In the genomic region with DNA sequence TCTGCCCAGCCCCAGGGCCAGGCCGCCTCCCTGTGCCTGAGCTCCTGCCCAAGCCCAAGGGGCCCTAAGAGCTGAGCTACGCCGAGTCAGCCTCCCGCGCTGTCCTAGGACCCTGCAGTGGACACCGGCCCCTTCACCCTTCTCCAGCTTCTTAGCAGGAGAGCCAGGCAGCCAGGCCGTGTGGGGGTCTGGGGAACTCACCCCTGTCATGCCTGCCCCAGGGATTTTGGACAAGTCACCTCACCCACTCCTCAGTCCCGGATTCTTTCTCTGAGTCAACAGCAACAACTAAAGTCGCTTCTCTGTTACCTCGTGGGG, we compare ENCODE assay signal across 9 cellular contexts.
A peak's percentile ranks its signal among the peaks of the same experiment; 100 is the strongest.
DNase-seq lines count a peak whose midpoint lies in the region; ATAC-seq and TF ChIP-seq lines count a peak whose summit lies in the region.
"Had no signal": no experiment of that assay in that cellular context is flagged by ENCODE, and none has a peak within 500 bp of the region (broad histone marks: within the 10 kb centered on the region; RNA-seq: fewer than 3 reads in every experiment).

No MANE protein-coding gene starts in this region.

- no peaks in the 10 kb centered on the region for H3K9me3 Mint-ChIP-seq in H9
- H3K9me3 Mint-ChIP-seq in activated naive CD8-positive, alpha-beta T cell (ENCODE audit: low read depth), result no peaks in the 10 kb centered on the region

- H3K56ac ChIP-seq in H9 (ENCODE audit: insufficient read length, low read depth, low read length), result no peak overlapping the region

- peaks cover 11 to 24% of the 10 kb centered on the region in 2 experiments for H3K4me1 Mint-ChIP-seq in H9
- H3K4me1 Mint-ChIP-seq in activated naive CD8-positive, alpha-beta T cell (ENCODE audit: low read depth), result peaks cover 49% of the 10 kb centered on the region

- H3K36me3 ChIP-seq in neutrophil, result peaks cover 35% of the 10 kb centered on the region
- no peaks in the 10 kb centered on the region for H3K36me3 ChIP-seq in psoas muscle (ENCODE audit: insufficient read depth in 1 of 2, low read depth in 1 of 2)

- no peak overlapping the region for H3K9ac ChIP-seq in H9 (ENCODE audit: extremely low read depth, insufficient read length, low read length)

- no peak overlapping the region for H3K4me3 Mint-ChIP-seq in H9
- peak overlapping the region; percentile 96 for H3K4me3 Mint-ChIP-seq in activated naive CD8-positive, alpha-beta T cell

- H3K4me1 ChIP-seq in H9 (ENCODE audit: insufficient read depth, low read length) (no peaks in the 10 kb centered on the region), neutrophil (ENCODE audit: control insufficient read depth in 1 of 2, insufficient read depth in 1 of 2, low read depth in 1 of 2, low read length in 1 of 2) (peaks cover 59 to 68% of the 10 kb centered on the region in 2 experiments), psoas muscle (no peaks in the 10 kb centered on the region)

- H3K27ac Mint-ChIP-seq in H9, result no peak overlapping the region
- peak overlapping the region; percentile 96 for H3K27ac Mint-ChIP-seq in activated naive CD8-positive, alpha-beta T cell

- no peaks in the 10 kb centered on the region for H3K79me1 ChIP-seq in H9 (ENCODE audit: insufficient read depth, low read depth, low read length, poor library complexity, severe bottlenecking)

- no peak overlapping the region for H2AFZ ChIP-seq in H9 (ENCODE audit: low read length)

- H3K4ac ChIP-seq in H9 (ENCODE audit: low read depth, low read length), result no peak overlapping the region

- no peak overlapping the region for H3K23ac ChIP-seq in H9 (ENCODE audit: insufficient read length, low read depth, low read length)

- no peak overlapping the region for H3T11ph ChIP-seq in H9 (ENCODE audit: low read length)

- H2BK12ac ChIP-seq in H9 (ENCODE audit: insufficient read length, low read depth, low read length), result no peak overlapping the region

- H3K27ac ChIP-seq in H9 (ENCODE audit: insufficient read length, low read depth, low read length), result no peak overlapping the region
- H3K27ac ChIP-seq in neutrophil, result peak overlapping the region; percentile 98
- no peak overlapping the region for H3K27ac ChIP-seq in psoas muscle

- no CpG with 5 or more reads among the region's 10 CpGs for WGBS in H9 (ENCODE audit: extremely low coverage, insufficient read length, low lambda C conversion rate)
- WGBS in psoas muscle, 3 donors, result 88 to 92% (median 90%) methylated on average over 10 of the region's 10 CpGs

- H3K27me3 ChIP-seq in H9 (ENCODE audit: insufficient read depth, low read length) (0 out of 2 replicates have a peak, but pooled peaks cover 2% of the 10 kb centered on the region), neutrophil (no peaks in the 10 kb centered on the region), psoas muscle (ENCODE audit: insufficient read depth in 3 of 3, low read length in 2 of 3) (peaks cover 0 to 3% (median 0%) of the 10 kb centered on the region in 3 donors)

- H3K4me3 ChIP-seq in neutrophil (ENCODE audit: low read depth in 1 of 2, low read length in 1 of 2), result peak overlapping the region; percentile 88 to 91
- H3K4me3 ChIP-seq in psoas muscle, result no peak overlapping the region

- H3K23me2 ChIP-seq in H9 (ENCODE audit: insufficient read length, low read depth, low read length, poor library complexity, severe bottlenecking), result peaks cover 4% of the 10 kb centered on the region

- H3K18ac ChIP-seq in H9 (ENCODE audit: insufficient read length, low read depth, low read length), result no peak overlapping the region

- peaks cover 39% of the 10 kb centered on the region for H3K27me3 Mint-ChIP-seq in H9 (ENCODE audit: low read depth)
- H3K27me3 Mint-ChIP-seq in activated naive CD8-positive, alpha-beta T cell, result no peaks in the 10 kb centered on the region

- H3K36me3 Mint-ChIP-seq in H9 (ENCODE audit: insufficient read depth in 1 of 3, low read depth in 3 of 3), result no peaks in the 10 kb centered on the region
- peaks cover 13% of the 10 kb centered on the region for H3K36me3 Mint-ChIP-seq in activated naive CD8-positive, alpha-beta T cell

- H3K4me2 ChIP-seq in H9 (ENCODE audit: insufficient read depth, insufficient read length, low read length), result no peak overlapping the region

- H2BK15ac ChIP-seq in H9 (ENCODE audit: low read depth, low read length), result peak overlapping the region; percentile 72; the same call in 1 of the 2 replicates

- no peak overlapping the region for H2BK120ac ChIP-seq in H9 (ENCODE audit: low read depth, low read length, poor library complexity, severe bottlenecking)

- no peaks in the 10 kb centered on the region for H3K79me2 ChIP-seq in H9 (ENCODE audit: insufficient read depth, low read length)

- no peak overlapping the region for H4K5ac ChIP-seq in H9 (ENCODE audit: insufficient read length, low read depth, low read length)

- DNase-seq in H9 (no peak), SHP77 treated with DMSO at 0.1 percent for 48 hours (lab: John Stamatoyannopoulos, UW) (no peak), NCI-H1105 treated with DMSO at 0.1 percent for 48 hours (lab: John Stamatoyannopoulos, UW) (no peak), psoas muscle (no peak)
- DNase-seq: NCI-H1694 had no signal

- ATAC-seq in GM18498 (IDR thresholded peaks at IDR 0.05; ENCODE audit: unreplicated experiment), result peak; percentile 0
- no peak for ATAC-seq in HG02973 (IDR thresholded peaks at IDR 0.05; ENCODE audit: unreplicated experiment)
- ATAC-seq in psoas muscle, result no peak

- H2AK5ac ChIP-seq in H9 (ENCODE audit: insufficient read length, low read length), result no peak overlapping the region

- no peak overlapping the region for H2BK5ac ChIP-seq in H9 (ENCODE audit: insufficient read length, low read length)

- H3K9me3 ChIP-seq in H9 (ENCODE audit: control insufficient read depth, low read depth, low read length), result no peaks in the 10 kb centered on the region
- H3K9me3 ChIP-seq in neutrophil, result no peaks in the 10 kb centered on the region
- H3K9me3 ChIP-seq in psoas muscle, result no peaks in the 10 kb centered on the region

- no peak overlapping the region for H2BK20ac ChIP-seq in H9 (ENCODE audit: low read depth, low read length, poor library complexity, severe bottlenecking)

- intact Hi-C loops in psoas muscle (cut with DNase I), result no loop called here

- H4K20me1 ChIP-seq in H9 (ENCODE audit: control insufficient read depth, insufficient read depth, insufficient read length), result peaks cover 4% of the 10 kb centered on the region

- TF ChIP-seq CTCF in H9 (conservative IDR thresholded peaks at IDR 0.05) (no peak), neutrophil (IDR thresholded peaks at IDR 0.05) (no peak), psoas muscle (IDR thresholded peaks at IDR 0.05) (no peak)

- H4K91ac ChIP-seq in H9 (ENCODE audit: insufficient read length, low read depth, low read length), result no peak overlapping the region

- H3K14ac ChIP-seq in H9 (ENCODE audit: insufficient read depth, low read length), result no peak overlapping the region

- no peak overlapping the region for H4K8ac ChIP-seq in H9 (replicated peaks; ENCODE audit: insufficient read length, low read depth, low read length)
